In the genomic region with DNA sequence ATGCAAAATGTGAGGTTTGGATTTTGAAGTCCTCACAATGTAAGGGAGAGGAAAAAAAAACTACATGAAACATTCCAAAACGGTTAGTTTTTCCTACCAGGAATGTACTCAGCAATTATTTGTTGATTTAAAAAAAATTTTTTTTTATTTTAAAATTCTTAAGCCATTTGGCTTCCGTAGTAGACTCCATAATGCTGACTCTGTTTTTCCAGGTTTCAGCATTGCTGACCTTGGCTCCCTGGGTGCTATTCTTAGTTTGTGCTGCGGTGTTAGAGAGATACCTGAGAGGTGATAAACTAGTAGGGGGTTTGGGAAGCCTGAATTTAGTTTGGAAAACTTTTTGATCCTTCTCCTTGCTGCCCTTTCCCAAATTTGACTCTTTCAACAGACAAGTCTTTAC, we compare ENCODE assay signal across 21 cellular contexts. TPM values are rescaled to one million over a fixed set of nuclear protein-coding genes. Genes with fewer than 3 reads are reported as not detected.
DNase-seq lines count a peak whose midpoint lies in the region; ATAC-seq and TF ChIP-seq lines count a peak whose summit lies in the region.
"Had no signal": no experiment of that assay in that cellular context is flagged by ENCODE, and none has a peak within 500 bp of the region (broad histone marks: within the 10 kb centered on the region; RNA-seq: fewer than 3 reads in every experiment).

No MANE protein-coding gene starts in this region.

- peak overlapping the region; percentile 11; the same call in 1 of the 2 replicates for H3K18ac ChIP-seq in IMR-90 (ENCODE audit: low read depth, low read length)

- H4K8ac ChIP-seq in IMR-90 (ENCODE audit: low read depth in 2 of 2, low read length in 2 of 2), result no peak overlapping the region

- peaks cover 45% of the 10 kb centered on the region for H3K36me3 Mint-ChIP-seq in osteocyte (ENCODE audit: unreplicated experiment)
- H3K36me3 Mint-ChIP-seq in activated T-helper 17 cell treated with anti-CD3 and anti-CD28 coated beads, Interleukin-2, amount 50 U/mL, for 72 hours (ENCODE audit: low read depth), result peaks cover 99% of the 10 kb centered on the region

- CTCF ChIA-PET in IMR-90 (lab: Yijun Ruan, JAX), result no interaction called here

- TF ChIP-seq RAD21 in IMR-90 (IDR thresholded peaks at IDR 0.05; ENCODE audit: low read length), result no peak

- H3K4me3 Mint-ChIP-seq in osteocyte (ENCODE audit: unreplicated experiment), result no peak overlapping the region
- no peak overlapping the region for H3K4me3 Mint-ChIP-seq in activated T-helper 17 cell treated with anti-CD3 and anti-CD28 coated beads, Interleukin-2, amount 50 U/mL, for 72 hours
- H3K4me3 Mint-ChIP-seq: B cell; CD4-positive, alpha-beta T cell had no signal

- H3K4me1 ChIP-seq in IMR-90 (ENCODE audit: control insufficient read depth, insufficient read depth, low read length) (peaks cover 5% of the 10 kb centered on the region), esophagus muscularis mucosa (peaks cover 0 to 4% (median 0%) of the 10 kb centered on the region in 4 donors)

- dilution Hi-C loops in IMR-90 (cut with HindIII; ENCODE audit: low sequenced_read_pairs, unreplicated experiment), result no loop called here

- H3K36me3 ChIP-seq in IMR-90 (ENCODE audit: control insufficient read depth, insufficient read depth, low read length) (peaks cover 52% of the 10 kb centered on the region), esophagus muscularis mucosa (peaks cover 53 to 100% (median 99%) of the 10 kb centered on the region in 4 donors)

- H3K4me3 ChIP-seq in IMR-90 (ENCODE audit: insufficient read depth, low read depth, low read length), result no peak overlapping the region
- no peak overlapping the region for H3K4me3 ChIP-seq in esophagus muscularis mucosa
- H3K4me3 ChIP-seq: GM12878 had no signal

- DNase-seq in AG20443 (ENCODE audit: low spot score) (peak; percentile 12), IMR-90 (peak; percentile 59), esophagus muscularis mucosa (ENCODE audit: extremely low spot score) (peak; percentile 1), osteocyte (ENCODE audit: extremely low spot score, unreplicated experiment) (no peak), cerebellar cortex (ENCODE audit: low spot score) (no peak), sciatic nerve (ENCODE audit: low spot score) (no peak)
- DNase-seq: CD4-positive, alpha-beta T cell; DMS79; GOT3; Kasumi-1; MM.1S; NCI-H1105; NCI-H1694; NCI-H510A treated with DMSO at 0.1 percent for 48 hours; SHP77 had no signal

- peaks cover 3% of the 10 kb centered on the region; the same call in 1 of the 2 replicates for H4K20me1 ChIP-seq in IMR-90 (ENCODE audit: insufficient read depth, low read length)

- peak overlapping the region; percentile 62; the same call in 1 of the 2 replicates for H3K4ac ChIP-seq in IMR-90 (ENCODE audit: low read depth, low read length)

- H3K9me3 ChIP-seq in IMR-90 (ENCODE audit: control insufficient read depth, insufficient read depth, low read length) (no peaks in the 10 kb centered on the region), esophagus muscularis mucosa (no peaks in the 10 kb centered on the region)

- peak overlapping the region; percentile 50; the same call in 1 of the 2 replicates for H4K91ac ChIP-seq in IMR-90 (ENCODE audit: insufficient read depth, low read depth, low read length)

- H3K9me1 ChIP-seq in IMR-90 (ENCODE audit: insufficient read depth, low read length), result peaks cover 3% of the 10 kb centered on the region

- peak overlapping the region; percentile 85 for H3K27ac Mint-ChIP-seq in osteocyte (ENCODE audit: unreplicated experiment)
- no peak overlapping the region for H3K27ac Mint-ChIP-seq in activated T-helper 17 cell treated with anti-CD3 and anti-CD28 coated beads, Interleukin-2, amount 50 U/mL, for 72 hours
- H3K27ac Mint-ChIP-seq: B cell; CD4-positive, alpha-beta T cell had no signal

- no peak overlapping the region for H2AFZ ChIP-seq in IMR-90 (replicated peaks; ENCODE audit: low read length, poor library complexity)

- 0 out of 2 replicates have a peak overlapping the region, but pooled peaks have one; percentile 63 for H3K23ac ChIP-seq in IMR-90 (ENCODE audit: low read depth, low read length)

- no CpG with 5 or more reads among the region's 3 CpGs for WGBS in IMR-90 (ENCODE audit: extremely low coverage in 2 of 2, insufficient read length in 1 of 2), 2 experiments
- WGBS in esophagus muscularis mucosa, result 73% methylated on average over 3 of the region's 3 CpGs

- H2BK5ac ChIP-seq in IMR-90 (ENCODE audit: low read depth, low read length, poor library complexity, severe bottlenecking), result peak overlapping the region; percentile 71

- POLR2A ChIA-PET in IMR-90 (lab: Charles Lee; ENCODE audit: unreplicated experiment), result interaction anchor here (0.6 to 0.9 kb wide), 2 partner anchors 19 to 21 kb away, joined by 3 to 5 read pairs; no protein-coding TSS in a partner anchor

- ATAC-seq in IMR-90 (ENCODE audit: low read depth) (peak; percentile 91), GM18505 (IDR thresholded peaks at IDR 0.05; ENCODE audit: unreplicated experiment) (no peak), sciatic nerve (no peak)
- no peak for ATAC-seq in activated T-helper 17 cell treated with anti-CD3 and anti-CD28 coated beads, Interleukin-2, amount 50 U/mL, for 72 hours (replicated peaks)
- ATAC-seq: GM12878, Panc1, SK-N-SH treated with all-trans-retinoic acid at 6 μM for 48 hours had no signal

- intact Hi-C loops in IMR-90 (cut with micrococcal nuclease) (loop anchor here (2.0 kb wide), 1 partner anchor 14 kb away; no protein-coding TSS in a partner anchor), esophagus muscularis mucosa (cut with DNase I) (no loop called here), sciatic nerve (cut with DNase I) (no loop called here)

- H2BK120ac ChIP-seq in IMR-90 (ENCODE audit: low read depth, low read length), result peak overlapping the region; percentile 58; the same call in 1 of the 2 replicates

- H2BK15ac ChIP-seq in IMR-90 (ENCODE audit: low read depth, low read length), result 0 out of 3 replicates have a peak overlapping the region, but pooled peaks have one; percentile 20

- H2AK5ac ChIP-seq in IMR-90 (ENCODE audit: low read depth, low read length), result no peak overlapping the region

- in situ Hi-C loops in IMR-90 (cut with MboI; ENCODE audit: low sequenced_read_pairs), result no loop called here

- TF ChIP-seq CTCF in IMR-90 (conservative IDR thresholded peaks at IDR 0.05; ENCODE audit: low read depth, low read length) (no peak), esophagus muscularis mucosa (IDR thresholded peaks at IDR 0.05) (no peak), osteocyte (IDR thresholded peaks at IDR 0.05) (no peak)

- H3K4me1 Mint-ChIP-seq in osteocyte (ENCODE audit: unreplicated experiment), result peaks cover 21% of the 10 kb centered on the region
- peaks cover 7% of the 10 kb centered on the region for H3K4me1 Mint-ChIP-seq in activated T-helper 17 cell treated with anti-CD3 and anti-CD28 coated beads, Interleukin-2, amount 50 U/mL, for 72 hours
- H3K4me1 Mint-ChIP-seq: B cell had no signal

- H3K14ac ChIP-seq in IMR-90 (replicated peaks; ENCODE audit: low read depth, low read length), result no peak overlapping the region; the same call in 1 of the 2 replicates

- TF ChIP-seq POLR2A in IMR-90 (IDR thresholded peaks at IDR 0.05; ENCODE audit: low read depth, low read length) (no peak), esophagus muscularis mucosa (IDR thresholded peaks at IDR 0.05; ENCODE audit: low read depth) (no peak), GM18505 (IDR thresholded peaks at IDR 0.05; ENCODE audit: borderline replicate concordance, extremely low read depth, insufficient read depth, insufficient read length) (no peak)

- no peak for TF ChIP-seq EP300 in esophagus muscularis mucosa (IDR thresholded peaks at IDR 0.05)

- no TSS peak for BruUV-seq in IMR-90 (replicated peaks; lab: Mats Ljungman, UMichigan)

- no peak overlapping the region for H2BK20ac ChIP-seq in IMR-90 (ENCODE audit: low read depth, low read length)

- no peak overlapping the region; the same call in 1 of the 2 replicates for H3K56ac ChIP-seq in IMR-90 (ENCODE audit: extremely low read depth, insufficient read depth, low read length)

- no peaks in the 10 kb centered on the region for H3K27me3 ChIP-seq in IMR-90 (ENCODE audit: control insufficient read depth, insufficient read depth, low read length)
- H3K27me3 ChIP-seq in esophagus muscularis mucosa, result no peaks in the 10 kb centered on the region

- H3K9me3 Mint-ChIP-seq in osteocyte (ENCODE audit: unreplicated experiment), result no peaks in the 10 kb centered on the region
- no peaks in the 10 kb centered on the region for H3K9me3 Mint-ChIP-seq in activated T-helper 17 cell treated with anti-CD3 and anti-CD28 coated beads, Interleukin-2, amount 50 U/mL, for 72 hours
- H3K9me3 Mint-ChIP-seq: CD4-positive, alpha-beta T cell had no signal

- H3K27ac ChIP-seq in IMR-90 (ENCODE audit: insufficient read depth, low read length) (peak overlapping the region; percentile 67; the same call in 1 of the 2 replicates), esophagus muscularis mucosa (replicated peaks in 1 of 4) (no peak overlapping the region)

- no peak overlapping the region for H4K5ac ChIP-seq in IMR-90 (ENCODE audit: low read depth, low read length)

- H3K4me2 ChIP-seq in IMR-90 (ENCODE audit: low read depth, low read length), result no peak overlapping the region

- H3K9ac ChIP-seq in IMR-90 (ENCODE audit: low read depth, low read length), result no peak overlapping the region

- H3K79me1 ChIP-seq in IMR-90 (ENCODE audit: low read depth in 1 of 2, low read length in 2 of 2), result peaks cover 35 to 46% of the 10 kb centered on the region in 2 experiments

- no peaks in the 10 kb centered on the region for H3K27me3 Mint-ChIP-seq in osteocyte (ENCODE audit: unreplicated experiment)
- no peaks in the 10 kb centered on the region for H3K27me3 Mint-ChIP-seq in activated T-helper 17 cell treated with anti-CD3 and anti-CD28 coated beads, Interleukin-2, amount 50 U/mL, for 72 hours
- H3K27me3 Mint-ChIP-seq: B cell; CD4-positive, alpha-beta T cell had no signal

- H2AK9ac ChIP-seq in IMR-90 (replicated peaks; ENCODE audit: low read depth, low read length, poor library complexity), result no peak overlapping the region

RNA-seq across cellular contexts. Expression of a gene that starts 10.6 kb away (rescaled TPM):
- 346 and 387 TPM in 2 replicates for total RNA-seq in IMR-90 (2012; rRNA removed)
- polyA plus RNA-seq in IMR-90 (2012; rRNA removed), result 180 and 184 TPM in 2 replicates
- polyA plus RNA-seq in IMR-90 (2012; cell fraction: cytosol; rRNA removed), result 112 and 179 TPM in 2 replicates
- polyA plus RNA-seq in IMR-90 (2012; cell fraction: nucleus; rRNA removed; ENCODE audit: low replicate concordance), result 25.4 and 108 TPM in 2 replicates
- total RNA-seq in esophagus muscularis mucosa, result 10 to 100 TPM; 31.6 to 65.4 (median 52.8) TPM
- 226 and 229 TPM in 2 replicates for total RNA-seq in osteocyte
- 100 to 1,000 TPM; 133 to 146 TPM for total RNA-seq in activated T-helper 17 cell treated with anti-CD3 and anti-CD28 coated beads, Interleukin-2, amount 50 U/mL, for 72 hours
- total RNA-seq in sciatic nerve, result 100 TPM

RNA-seq across cellular contexts. Expression of a gene that starts 21.8 kb away (rescaled TPM):
- total RNA-seq in IMR-90 (2012; rRNA removed), result 22.6 and 30.3 TPM in 2 replicates
- 15.9 and 16.0 TPM in 2 replicates for polyA plus RNA-seq in IMR-90 (2012; rRNA removed)
- 2.7 and 6.0 TPM in 2 replicates for polyA plus RNA-seq in IMR-90 (2012; cell fraction: cytosol; rRNA removed)
- 3.2 and 9.7 TPM in 2 replicates for polyA plus RNA-seq in IMR-90 (2012; cell fraction: nucleus; rRNA removed; ENCODE audit: low replicate concordance)
- total RNA-seq in esophagus muscularis mucosa, result 1 to 10 TPM; 1.9 to 4.2 (median 2.5) TPM
- total RNA-seq in osteocyte, result 17.5 and 23.1 TPM in 2 replicates
- 100 to 1,000 TPM in 1 of 2 donors, 10 to 100 TPM in 1; 96.0 to 147 TPM for total RNA-seq in activated T-helper 17 cell treated with anti-CD3 and anti-CD28 coated beads, Interleukin-2, amount 50 U/mL, for 72 hours
- total RNA-seq in sciatic nerve, result 1.7 TPM

RNA-seq across cellular contexts. Expression of a gene that starts 33.9 kb away (rescaled TPM):
- total RNA-seq in IMR-90 (2012; rRNA removed), result 95.9 and 122 TPM in 2 replicates
- 82.6 and 89.7 TPM in 2 replicates for polyA plus RNA-seq in IMR-90 (2012; rRNA removed)
- 75.8 and 96.6 TPM in 2 replicates for polyA plus RNA-seq in IMR-90 (2012; cell fraction: cytosol; rRNA removed)
- polyA plus RNA-seq in IMR-90 (2012; cell fraction: nucleus; rRNA removed; ENCODE audit: low replicate concordance), result 16.5 and 42.6 TPM in 2 replicates
- 10 to 100 TPM; 65.4 to 81.3 (median 75.0) TPM for total RNA-seq in esophagus muscularis mucosa
- 83.6 and 90.7 TPM in 2 replicates for total RNA-seq in osteocyte
- 10 to 100 TPM; 17.0 to 40.5 TPM for total RNA-seq in activated T-helper 17 cell treated with anti-CD3 and anti-CD28 coated beads, Interleukin-2, amount 50 U/mL, for 72 hours
- total RNA-seq in sciatic nerve, result 47.1 TPM

Comparison
In these comparisons a context has a peak if more than half of its experiments do, and no peak if none do; other contexts are left out.
1. DNase-seq: peak in AG20443 (single experiment), IMR-90 (single experiment) and esophagus muscularis mucosa (single experiment); none in osteocyte (single experiment), cerebellar cortex (single experiment) and sciatic nerve (single experiment).